Comparison of ENCODE assay signal across 32 cellular contexts in genomic region chr5:35647712-35648111, GRCh38.
"Had no signal": no experiment of that assay in that cellular context is flagged by ENCODE, and none has a peak within 500 bp of the region (broad histone marks: within the 10 kb centered on the region; RNA-seq: fewer than 3 reads in every experiment).

No MANE protein-coding gene starts in this region.

- H3K4me3 ChIP-seq: MG63 had no signal

- H3K36me3 ChIP-seq: MG63 had no signal

- H3K9me3 ChIP-seq: MG63 had no signal

- DNase-seq: Karpas-422, Kasumi-1, MG63, MM.1S, MV-4-11, NCI-H1048, NCI-H1092, NCI-H1092 treated with DMSO at 0.1 percent for 48 hours, NCI-H1105, NCI-H1105 treated with DMSO at 0.1 percent for 48 hours, NCI-H1417 treated with DMSO at 0.1 percent for 48 hours, NCI-H1436, NCI-H1436 treated with DMSO at 0.1 percent for 48 hours, NCI-H146, NCI-H1694, NCI-H1694 treated with DMSO at 0.1 percent for 48 hours, NCI-H187, NCI-H187 treated with DMSO at 0.1 percent for 48 hours, NCI-H1930, NCI-H2029, NCI-H2029 treated with DMSO at 0.1 percent for 48 hours, NCI-H2081 treated with DMSO at 0.1 percent for 48 hours, NCI-H2107, NCI-H2227 treated with DMSO at 0.1 percent for 48 hours, NCI-H226, NCI-H345, NCI-H446, NCI-H446 treated with DMSO at 0.1 percent for 48 hours, NCI-H510A, NCI-H510A treated with DMSO at 0.1 percent for 48 hours, NCI-H524, NCI-H524 treated with DMSO at 0.1 percent for 48 hours had no signal
